ENCODE assay signal across 30 cellular contexts in genomic region chr16:62950351-62950750, GRCh38.
"Had no signal": no experiment of that assay in that cellular context is flagged by ENCODE, and none has a peak within 500 bp of the region (broad histone marks: within the 10 kb centered on the region; RNA-seq: fewer than 3 reads in every experiment).

No MANE protein-coding gene starts in this region.

- H3K36me3 Mint-ChIP-seq: activated CD8-positive, alpha-beta memory T cell treated with anti-CD3 and anti-CD28 coated beads, Interleukin-2, amount 10 ng/mL, durations not matched to agents 7 days and 5 days; activated naive CD4-positive, alpha-beta T cell treated with anti-CD3 and anti-CD28 coated beads, Interleukin-2, amount 10 ng/mL, durations not matched to agents 7 days and 5 days; activated naive CD8-positive, alpha-beta T cell treated with anti-CD3 and anti-CD28 coated beads, Interleukin-2, amount 10 ng/mL, durations not matched to agents 7 days and 5 days; brain had no signal

- H3K4me3 ChIP-seq: ascending aorta, breast epithelium, cardiac muscle cell, colonic mucosa, esophagus squamous epithelium, gastroesophageal sphincter, heart right ventricle had no signal

- DNase-seq: activated CD4-positive, alpha-beta T cell treated with anti-CD3 and anti-CD28 coated beads for 1 hour; activated CD4-positive, alpha-beta T cell treated with anti-CD3 and anti-CD28 coated beads for 48 hours; activated CD4-positive, alpha-beta T cell treated with anti-CD3 and anti-CD28 coated beads, Interleukin-2, amount 50 U/mL, for 1 hour; activated CD4-positive, alpha-beta T cell treated with anti-CD3 and anti-CD28 coated beads, Interleukin-2, amount 50 U/mL, for 48 hours; activated CD8-positive, alpha-beta memory T cell treated with anti-CD3 and anti-CD28 coated beads, Interleukin-2, amount 10 ng/mL, durations not matched to agents 7 days and 5 days; activated CD8-positive, alpha-beta memory T cell treated with anti-CD3 and anti-CD28 coated beads, Interleukin-2, amount 50 U/mL, for 4 hours; activated CD8-positive, alpha-beta T cell treated with anti-CD3 and anti-CD28 coated beads for 36 hours; activated gamma-delta T cell; activated naive CD4-positive, alpha-beta T cell; activated naive CD4-positive, alpha-beta T cell treated with anti-CD3 and anti-CD28 coated beads, Interleukin-2, amount 10 ng/mL, durations not matched to agents 7 days and 5 days; activated naive CD8-positive, alpha-beta T cell treated with anti-CD3 and anti-CD28 coated beads, Interleukin-2, amount 10 ng/mL, durations not matched to agents 7 days and 5 days; activated T-cell treated with anti-CD3 and anti-CD28 coated beads, Interleukin-2, amount 50 U/mL, for 1 hour; activated T-cell treated with anti-CD3 and anti-CD28 coated beads, Interleukin-2, amount 50 U/mL, for 72 hours; central memory CD4-positive, alpha-beta T cell; cerebellar nuclear complex; colonic mucosa; effector CD8-positive, alpha-beta T cell; esophagus squamous epithelium; foreskin melanocyte; heart right ventricle; T-helper 2 cell had no signal

- FAIRE-seq: endometrium, endothelial cell of umbilical vein had no signal

- H3K4me1 ChIP-seq: ascending aorta, breast epithelium, colonic mucosa, esophagus squamous epithelium, gastroesophageal sphincter, heart right ventricle had no signal

- H3K27ac Mint-ChIP-seq: activated CD8-positive, alpha-beta memory T cell treated with anti-CD3 and anti-CD28 coated beads, Interleukin-2, amount 10 ng/mL, durations not matched to agents 7 days and 5 days; activated CD8-positive, alpha-beta T cell treated with anti-CD3 and anti-CD28 coated beads for 36 hours; activated naive CD4-positive, alpha-beta T cell treated with anti-CD3 and anti-CD28 coated beads, Interleukin-2, amount 10 ng/mL, durations not matched to agents 7 days and 5 days; activated naive CD4-positive, alpha-beta T cell treated with anti-CD3 and anti-CD28 coated beads, Interleukin-2, amount 50 U/mL, for 72 hours; activated naive CD8-positive, alpha-beta T cell treated with anti-CD3 and anti-CD28 coated beads, Interleukin-2, amount 10 ng/mL, durations not matched to agents 7 days and 5 days; activated T-cell treated with anti-CD3 and anti-CD28 coated beads, Interleukin-2, amount 50 U/mL, for 72 hours; brain had no signal

- H3K27me3 ChIP-seq: ascending aorta, breast epithelium, cardiac muscle cell, colonic mucosa, gastroesophageal sphincter, heart right ventricle had no signal

- ATAC-seq: activated CD8-positive, alpha-beta memory T cell treated with anti-CD3 and anti-CD28 coated beads, Interleukin-2, amount 10 ng/mL, durations not matched to agents 7 days and 5 days; activated CD8-positive, alpha-beta T cell treated with anti-CD3 and anti-CD28 coated beads for 36 hours; activated naive CD4-positive, alpha-beta T cell treated with anti-CD3 and anti-CD28 coated beads, Interleukin-2, amount 50 U/mL, for 72 hours; activated T-cell treated with anti-CD3 and anti-CD28 coated beads, Interleukin-2, amount 50 U/mL, for 72 hours; gastroesophageal sphincter; heart right ventricle had no signal

- H3K27me3 Mint-ChIP-seq: activated CD8-positive, alpha-beta memory T cell treated with anti-CD3 and anti-CD28 coated beads, Interleukin-2, amount 10 ng/mL, durations not matched to agents 7 days and 5 days; activated CD8-positive, alpha-beta T cell treated with anti-CD3 and anti-CD28 coated beads for 36 hours; activated naive CD4-positive, alpha-beta T cell treated with anti-CD3 and anti-CD28 coated beads, Interleukin-2, amount 10 ng/mL, durations not matched to agents 7 days and 5 days; activated naive CD8-positive, alpha-beta T cell treated with anti-CD3 and anti-CD28 coated beads, Interleukin-2, amount 10 ng/mL, durations not matched to agents 7 days and 5 days; brain had no signal

- H3K36me3 ChIP-seq: ascending aorta, breast epithelium, cardiac muscle cell, colonic mucosa, esophagus squamous epithelium, gastroesophageal sphincter, heart right ventricle had no signal

- H3K9me3 ChIP-seq: ascending aorta, breast epithelium, colonic mucosa, esophagus squamous epithelium, gastroesophageal sphincter had no signal

- H3K4me3 Mint-ChIP-seq: activated CD8-positive, alpha-beta memory T cell treated with anti-CD3 and anti-CD28 coated beads, Interleukin-2, amount 10 ng/mL, durations not matched to agents 7 days and 5 days; activated CD8-positive, alpha-beta T cell treated with anti-CD3 and anti-CD28 coated beads for 36 hours; activated naive CD4-positive, alpha-beta T cell treated with anti-CD3 and anti-CD28 coated beads, Interleukin-2, amount 10 ng/mL, durations not matched to agents 7 days and 5 days; activated naive CD8-positive, alpha-beta T cell treated with anti-CD3 and anti-CD28 coated beads, Interleukin-2, amount 10 ng/mL, durations not matched to agents 7 days and 5 days; activated T-cell treated with anti-CD3 and anti-CD28 coated beads, Interleukin-2, amount 50 U/mL, for 72 hours; brain had no signal

- H3K4me1 Mint-ChIP-seq: activated CD8-positive, alpha-beta memory T cell treated with anti-CD3 and anti-CD28 coated beads, Interleukin-2, amount 10 ng/mL, durations not matched to agents 7 days and 5 days; activated naive CD4-positive, alpha-beta T cell treated with anti-CD3 and anti-CD28 coated beads, Interleukin-2, amount 10 ng/mL, durations not matched to agents 7 days and 5 days; activated naive CD8-positive, alpha-beta T cell treated with anti-CD3 and anti-CD28 coated beads, Interleukin-2, amount 10 ng/mL, durations not matched to agents 7 days and 5 days had no signal

- H3K27ac ChIP-seq: ascending aorta, breast epithelium, cardiac muscle cell, colonic mucosa, epithelial cell of prostate, esophagus squamous epithelium, gastroesophageal sphincter, heart right ventricle had no signal
